8 cellular contexts compared by ENCODE assay signal in genomic region chr9:121286973-121287721, GRCh38. TPM values are rescaled to one million over a fixed set of nuclear protein-coding genes. Genes with fewer than 3 reads are reported as not detected.
DNase-seq lines count a peak whose midpoint lies in the region.

No MANE protein-coding gene starts in this region.

- no peaks in the 10 kb centered on the region for H3K27me3 ChIP-seq in skeletal muscle satellite cell (ENCODE audit: control insufficient read depth, insufficient read depth, low read length)

- no peaks in the 10 kb centered on the region for H3K27me3 Mint-ChIP-seq in activated CD4-positive, alpha-beta T cell treated with anti-CD3 and anti-CD28 coated beads, Interleukin-2, amount 10 ng/mL, durations not matched to agents 7 days and 5 days

- no peaks in the 10 kb centered on the region for H3K9me3 Mint-ChIP-seq in activated CD4-positive, alpha-beta T cell treated with anti-CD3 and anti-CD28 coated beads, Interleukin-2, amount 10 ng/mL, durations not matched to agents 7 days and 5 days

- POLR2A ChIA-PET in activated CD4-positive, alpha-beta T cell treated with anti-CD3 and anti-CD28 coated beads, Interleukin-2, amount 10 ng/mL, durations not matched to agents 7 days and 5 days (lab: Charles Lee): no interaction called here

- no peaks in the 10 kb centered on the region for H3K36me3 Mint-ChIP-seq in activated CD4-positive, alpha-beta T cell treated with anti-CD3 and anti-CD28 coated beads, Interleukin-2, amount 10 ng/mL, durations not matched to agents 7 days and 5 days (ENCODE audit: low read depth)

- no peak overlapping the region for H3K27ac Mint-ChIP-seq in activated CD4-positive, alpha-beta T cell treated with anti-CD3 and anti-CD28 coated beads, Interleukin-2, amount 10 ng/mL, durations not matched to agents 7 days and 5 days

- H3K4me3 ChIP-seq in skeletal muscle satellite cell (ENCODE audit: low read length): peak overlapping the region; percentile 61

- CTCF ChIA-PET in activated CD4-positive, alpha-beta T cell treated with anti-CD3 and anti-CD28 coated beads, Interleukin-2, amount 10 ng/mL, durations not matched to agents 7 days and 5 days (lab: Charles Lee): interaction anchor here (0.6 to 1.9 kb wide), 4 partner anchors 9 to 459 kb away, joined by 3 to 7 read pairs (median 4); no protein-coding TSS in a partner anchor

- H3K4me1 Mint-ChIP-seq in activated CD4-positive, alpha-beta T cell treated with anti-CD3 and anti-CD28 coated beads, Interleukin-2, amount 10 ng/mL, durations not matched to agents 7 days and 5 days: peaks cover 22% of the 10 kb centered on the region

- peak overlapping the region; percentile 87 for H3K4me2 ChIP-seq in skeletal muscle satellite cell (ENCODE audit: low read length)

- H3K36me3 ChIP-seq in skeletal muscle satellite cell (ENCODE audit: insufficient read depth, low read length): peaks cover 31% of the 10 kb centered on the region

- no peaks in the 10 kb centered on the region for H3K9me3 ChIP-seq in skeletal muscle satellite cell (replicated peaks; ENCODE audit: low read length)

- DNase-seq in activated CD4-positive, alpha-beta T cell treated with anti-CD3 and anti-CD28 coated beads for 48 hours: peak; percentile 49
- DNase-seq in activated CD4-positive, alpha-beta T cell treated with anti-CD3 and anti-CD28 coated beads, Interleukin-2, amount 10 ng/mL, durations not matched to agents 7 days and 5 days: no peak
- DNase-seq in NCI-H69 (lab: John Stamatoyannopoulos, UW) (peak; percentile 97), brain pericyte (ENCODE audit: low read depth, low spot score) (peak; percentile 89), iPS-NIHi7 (ENCODE audit: extremely low spot score) (peak; percentile 82), NCI-H1436 treated with DMSO at 0.1 percent for 48 hours (lab: John Stamatoyannopoulos, UW) (no peak)
- no peak for DNase-seq in activated CD8-positive, alpha-beta memory T cell treated with anti-CD3 and anti-CD28 coated beads for 24 hours

- H3K9ac ChIP-seq in skeletal muscle satellite cell (ENCODE audit: low read depth, low read length): peak overlapping the region; percentile 88

- H3K4me1 ChIP-seq in skeletal muscle satellite cell (ENCODE audit: control insufficient read depth, insufficient read depth, low read length): peaks cover 76% of the 10 kb centered on the region

- H3K4me3 Mint-ChIP-seq in activated CD4-positive, alpha-beta T cell treated with anti-CD3 and anti-CD28 coated beads, Interleukin-2, amount 10 ng/mL, durations not matched to agents 7 days and 5 days: no peak overlapping the region

RNA-seq across cellular contexts. Expression of gene GSN, which starts 19.2 kb away (rescaled TPM):
- 1 to 10 TPM; 2.9 to 3.4 TPM for total RNA-seq in activated CD4-positive, alpha-beta T cell treated with anti-CD3 and anti-CD28 coated beads, Interleukin-2, amount 10 ng/mL, durations not matched to agents 7 days and 5 days
- total RNA-seq in skeletal muscle satellite cell (2012; rRNA removed): 157 and 203 TPM in 2 replicates

Comparison
In these comparisons a context has a peak if more than half of its experiments do, and no peak if none do; other contexts are left out.
1. DNase-seq: peak in activated CD4-positive, alpha-beta T cell treated with anti-CD3 and anti-CD28 coated beads for 48 hours (single experiment), NCI-H69 (single experiment), brain pericyte (single experiment) and iPS-NIHi7 (single experiment); none in activated CD4-positive, alpha-beta T cell treated with anti-CD3 and anti-CD28 coated beads, Interleukin-2, amount 10 ng/mL, durations not matched to agents 7 days and 5 days (single experiment), NCI-H1436 treated with DMSO at 0.1 percent for 48 hours (single experiment) and activated CD8-positive, alpha-beta memory T cell treated with anti-CD3 and anti-CD28 coated beads for 24 hours (single experiment).